Comparison of ENCODE assay signal across 14 cellular contexts in genomic region chr5:129392681-129393080, GRCh38.
DNase-seq lines count a peak whose midpoint lies in the region; ATAC-seq, FAIRE-seq and TF ChIP-seq lines count a peak whose summit lies in the region.
"Had no signal": no experiment of that assay in that cellular context is flagged by ENCODE, and none has a peak within 500 bp of the region (broad histone marks: within the 10 kb centered on the region; RNA-seq: fewer than 3 reads in every experiment).

No MANE protein-coding gene starts in this region.

- intact Hi-C loops in pancreas (cut with DNase I), result no loop called here

- H3K27ac ChIP-seq in smooth muscle cell (ENCODE audit: low read depth), result no peak overlapping the region
- H3K27ac ChIP-seq in foreskin keratinocyte, result no peak overlapping the region
- H3K27ac ChIP-seq in pancreas, result no peak overlapping the region

- 58% methylated on average over 6 of the region's 6 CpGs for WGBS in smooth muscle cell (ENCODE audit: low lambda C conversion rate)
- 70 to 76% methylated on average over 6 of the region's 6 CpGs for WGBS in pancreas, 2 donors

- no peak overlapping the region for H3K4me3 ChIP-seq in smooth muscle cell
- no peak overlapping the region for H3K4me3 ChIP-seq in pancreas

- H3F3A ChIP-seq in smooth muscle cell (ENCODE audit: low read depth), result no peaks in the 10 kb centered on the region

- peak overlapping the region; percentile 52 for H2AFZ ChIP-seq in smooth muscle cell (ENCODE audit: low read depth)

- peak; percentile 53 for DNase-seq in HCEC 1CT
- peak; percentile 20 for DNase-seq in astrocyte of the hippocampus (ENCODE audit: low read depth, low spot score)
- DNase-seq in fibroblast of peridontal ligament (ENCODE audit: extremely low read depth), result peak; percentile 39
- DNase-seq in smooth muscle cell (lab: John Stamatoyannopoulos, UW; ENCODE audit: unreplicated experiment), result no peak
- no peak for DNase-seq in foreskin keratinocyte
- no peak for DNase-seq in RCC 7860 (ENCODE audit: low spot score)
- DNase-seq in pancreas, result no peak
- DNase-seq: C1 segment of cervical spinal cord; Calu3; CD4-positive, alpha-beta T cell; DMS79; H7 had no signal

- H3K27me3 ChIP-seq in smooth muscle cell (ENCODE audit: low read depth), result no peaks in the 10 kb centered on the region
- no peaks in the 10 kb centered on the region for H3K27me3 ChIP-seq in foreskin keratinocyte
- no peaks in the 10 kb centered on the region for H3K27me3 ChIP-seq in pancreas

- no peaks in the 10 kb centered on the region for H3K36me3 ChIP-seq in smooth muscle cell (ENCODE audit: low read depth)
- H3K36me3 ChIP-seq in pancreas, result no peaks in the 10 kb centered on the region

- no peak overlapping the region for H3K9ac ChIP-seq in smooth muscle cell (ENCODE audit: low read depth)

- H4K20me1 ChIP-seq in smooth muscle cell (ENCODE audit: low read depth), result no peaks in the 10 kb centered on the region

- no peaks in the 10 kb centered on the region for H3K9me3 ChIP-seq in smooth muscle cell (replicated peaks; ENCODE audit: low read depth)
- no peaks in the 10 kb centered on the region for H3K9me3 ChIP-seq in pancreas

- no peak for TF ChIP-seq CTCF in smooth muscle cell (IDR thresholded peaks at IDR 0.05; ENCODE audit: borderline replicate concordance, insufficient read depth, poor library complexity, severe bottlenecking)
- TF ChIP-seq CTCF in foreskin keratinocyte (conservative IDR thresholded peaks at IDR 0.05), result no peak
- TF ChIP-seq CTCF in pancreas (IDR thresholded peaks at IDR 0.05), result no peak

- H3K79me2 ChIP-seq in smooth muscle cell (ENCODE audit: low read depth), result no peaks in the 10 kb centered on the region

- peak overlapping the region; percentile 1 for H3K4me2 ChIP-seq in smooth muscle cell

- H3K4me1 ChIP-seq in smooth muscle cell (ENCODE audit: low read depth) (no peaks in the 10 kb centered on the region), foreskin keratinocyte (no peaks in the 10 kb centered on the region), pancreas (no peaks in the 10 kb centered on the region)

- ATAC-seq in foreskin keratinocyte (no peak), pancreas (no peak)

- no peak for FAIRE-seq in RCC 7860 (lab: Jason Lieb, UNC)
- no peak for FAIRE-seq in pancreas (lab: Jason Lieb, UNC)
- FAIRE-seq: A204.1, GM12891 had no signal

Comparison
In these comparisons a context has a peak if more than half of its experiments do, and no peak if none do; other contexts are left out.
1. DNase-seq: peak in HCEC 1CT (single experiment), astrocyte of the hippocampus (single experiment) and fibroblast of peridontal ligament (single experiment); none in smooth muscle cell (single experiment), foreskin keratinocyte (0 of 2), RCC 7860 (single experiment) and pancreas (0 of 6).